Comparison of ENCODE assay signal across 10 cellular contexts in the genomic region with DNA sequence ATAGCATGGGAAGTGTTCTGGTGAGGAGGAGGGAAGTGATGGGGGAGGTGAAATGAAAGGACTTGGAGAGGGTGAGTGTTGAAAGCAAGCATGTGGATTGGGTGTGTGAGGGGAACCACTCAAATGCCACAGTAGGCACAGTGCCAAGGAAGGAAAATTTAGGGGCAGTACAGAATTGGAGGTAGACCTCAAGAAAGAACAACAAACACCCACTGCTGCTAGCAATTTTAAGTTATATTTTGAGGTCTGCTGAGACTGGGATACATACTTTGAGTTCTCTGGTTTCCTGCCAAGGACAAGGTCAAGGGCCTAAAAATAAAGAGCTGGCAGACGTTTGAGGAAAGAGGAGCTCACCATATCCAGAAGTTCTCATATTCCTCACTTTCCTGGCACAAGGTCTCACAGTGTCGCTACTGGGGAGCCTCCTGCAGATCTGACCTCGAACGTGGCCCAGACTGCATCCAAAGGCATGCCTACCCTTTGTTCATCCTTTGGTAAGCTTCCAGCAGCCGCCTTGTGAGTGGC.
A peak's percentile ranks its signal among the peaks of the same experiment; 100 is the strongest.
DNase-seq lines count a peak whose midpoint lies in the region; ATAC-seq and TF ChIP-seq lines count a peak whose summit lies in the region.
"Had no signal": no experiment of that assay in that cellular context is flagged by ENCODE, and none has a peak within 500 bp of the region (broad histone marks: within the 10 kb centered on the region; RNA-seq: fewer than 3 reads in every experiment).

No MANE protein-coding gene starts in this region.

- H3K4me1 ChIP-seq in esophagus muscularis mucosa (peaks cover 22 to 49% (median 44%) of the 10 kb centered on the region in 4 donors), ovary (ENCODE audit: insufficient read depth) (peaks cover 15% of the 10 kb centered on the region)

- H3K27me3 ChIP-seq in esophagus muscularis mucosa = no peaks in the 10 kb centered on the region
- no peaks in the 10 kb centered on the region for H3K27me3 ChIP-seq in ovary

- intact Hi-C loops in esophagus muscularis mucosa (cut with DNase I) (loop anchor here (10.0 kb wide), 1 partner anchor 170 kb away; no protein-coding TSS in a partner anchor), ovary (cut with DNase I) (no loop called here)

- H3K27ac ChIP-seq in esophagus muscularis mucosa (replicated peaks in 1 of 4) (peak overlapping the region; percentile 69 to 75 (median 73)), ovary (no peak overlapping the region)

- peak; percentile 13 for DNase-seq in AG08396 (ENCODE audit: low spot score)
- DNase-seq in NCI-H1105 treated with DMSO at 0.1 percent for 48 hours (lab: John Stamatoyannopoulos, UW) = peak; percentile 56
- peak; percentile 87 for DNase-seq in esophagus muscularis mucosa (ENCODE audit: extremely low spot score)
- DNase-seq in ovary = peak; percentile 33 to 63 (median 46)
- DNase-seq in GM19238 (ENCODE audit: insufficient read length, low spot score) = no peak
- no peak for DNase-seq in NK-92 (lab: John Stamatoyannopoulos, UW; ENCODE audit: unreplicated experiment)
- DNase-seq in HPDE6-E6E7 (ENCODE audit: extremely low spot score) = no peak
- DNase-seq: midbrain had no signal

- no peaks in the 10 kb centered on the region for H3K9me3 ChIP-seq in esophagus muscularis mucosa
- no peaks in the 10 kb centered on the region for H3K9me3 ChIP-seq in ovary

- TF ChIP-seq CTCF in esophagus muscularis mucosa (IDR thresholded peaks at IDR 0.05) (no peak), ovary (IDR thresholded peaks at IDR 0.05) (no peak)

- no peak for TF ChIP-seq POLR2A in esophagus muscularis mucosa (IDR thresholded peaks at IDR 0.05; ENCODE audit: low read depth)
- no peak for TF ChIP-seq POLR2A in ovary (IDR thresholded peaks at IDR 0.05)

- WGBS in esophagus muscularis mucosa = 29% methylated on average over 5 of the region's 5 CpGs
- 0 to 7% (median 2%) methylated on average over 5 of the region's 5 CpGs for WGBS in ovary, 3 donors

- no peak for TF ChIP-seq EP300 in esophagus muscularis mucosa (IDR thresholded peaks at IDR 0.05)
- TF ChIP-seq EP300 in ovary (IDR thresholded peaks at IDR 0.05) = no peak

- H3K4me3 ChIP-seq in esophagus muscularis mucosa (no peak overlapping the region), ovary (no peak overlapping the region)

- ATAC-seq in GM19455 (IDR thresholded peaks at IDR 0.05; ENCODE audit: unreplicated experiment) = no peak
- ATAC-seq: esophagus mucosa had no signal

- no peaks in the 10 kb centered on the region for H3K36me3 ChIP-seq in esophagus muscularis mucosa
- no peaks in the 10 kb centered on the region for H3K36me3 ChIP-seq in ovary

Comparison
In these comparisons a context has a peak if more than half of its experiments do, and no peak if none do; other contexts are left out.
1. DNase-seq: peak in AG08396 (single experiment), NCI-H1105 treated with DMSO at 0.1 percent for 48 hours (single experiment), esophagus muscularis mucosa (single experiment) and ovary (5 of 5); none in GM19238 (single experiment), NK-92 (single experiment) and HPDE6-E6E7 (single experiment).
2. H3K27ac ChIP-seq: peak in esophagus muscularis mucosa (4 of 4); none in ovary (0 of 2).